In the genomic region with DNA sequence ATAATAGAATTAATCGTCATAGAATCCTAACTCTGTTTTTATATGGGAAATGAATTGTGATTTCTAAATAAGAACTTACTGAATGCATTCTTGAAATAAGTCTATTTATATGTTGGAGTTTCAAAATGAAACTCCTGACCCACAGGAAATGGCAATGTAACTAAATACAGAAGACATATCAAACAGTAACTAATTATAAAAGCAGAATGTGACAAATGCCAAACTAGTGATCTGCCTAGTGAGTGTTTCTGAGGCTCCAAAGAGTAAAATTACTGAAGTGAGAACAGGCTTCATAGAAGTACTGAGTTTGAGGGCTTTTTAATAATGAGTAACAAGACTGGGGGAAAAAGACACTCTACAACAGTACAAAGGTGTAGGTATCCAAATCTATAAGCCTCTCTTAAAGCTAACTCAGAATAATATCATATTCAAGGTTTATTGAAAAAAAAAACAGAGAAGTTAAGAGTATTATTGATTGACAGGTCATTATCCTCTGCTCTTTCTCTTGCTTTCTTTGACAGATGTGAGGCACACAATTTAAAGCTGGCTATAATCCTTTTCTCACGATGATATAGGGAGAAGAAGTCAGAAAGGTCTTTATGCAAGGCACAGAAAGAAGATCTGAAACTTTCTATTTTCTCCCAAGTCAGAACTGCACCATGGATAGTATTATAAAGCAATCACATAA, we compare ENCODE assay signal across 18 cellular contexts.
DNase-seq lines count a peak whose midpoint lies in the region; ATAC-seq lines count a peak whose summit lies in the region.
"Had no signal": no experiment of that assay in that cellular context is flagged by ENCODE, and none has a peak within 500 bp of the region (broad histone marks: within the 10 kb centered on the region; RNA-seq: fewer than 3 reads in every experiment).

No MANE protein-coding gene starts in this region.

- no peaks in the 10 kb centered on the region for H3K36me3 Mint-ChIP-seq in activated T-cell treated with anti-CD3 and anti-CD28 coated beads, Interleukin-2, amount 50 U/mL, for 24 hours (ENCODE audit: low read depth)
- H3K36me3 Mint-ChIP-seq: naive B cell had no signal

- DNase-seq in glomerular visceral epithelial cell (ENCODE audit: extremely low spot score): peak; percentile 13
- DNase-seq in activated T-cell treated with anti-CD3 and anti-CD28 coated beads, Interleukin-2, amount 50 U/mL, for 24 hours: no peak
- no peak for DNase-seq in hippocampal formation (lab: John Stamatoyannopoulos, UW)
- DNase-seq in 8988T: no peak
- DNase-seq: activated CD8-positive, alpha-beta memory T cell treated with anti-CD3 and anti-CD28 coated beads for 24 hours; activated naive CD4-positive, alpha-beta T cell treated with Interleukin-2 at 50 U/mL for 16 hours; DMS 273 treated with DMSO at 0.1 percent for 48 hours; esophagus squamous epithelium; naive B cell; NCI-H1105 treated with DMSO at 0.1 percent for 48 hours; NCI-H446 treated with DMSO at 0.1 percent for 48 hours; Peyer's patch; WERI-Rb-1 had no signal

- no peak overlapping the region for H3K27ac Mint-ChIP-seq in activated T-cell treated with anti-CD3 and anti-CD28 coated beads, Interleukin-2, amount 50 U/mL, for 24 hours
- H3K27ac Mint-ChIP-seq: dendritic cell treated with granulocyte-macrophage colony-stimulating factor and Interleukin-4, amounts not matched to agents 40 ng/mL and 50 ng/mL, for 4 days; naive B cell had no signal

- peaks cover 18% of the 10 kb centered on the region for H3K9me3 Mint-ChIP-seq in activated T-cell treated with anti-CD3 and anti-CD28 coated beads, Interleukin-2, amount 50 U/mL, for 24 hours

- no peaks in the 10 kb centered on the region for H3K4me1 Mint-ChIP-seq in activated T-cell treated with anti-CD3 and anti-CD28 coated beads, Interleukin-2, amount 50 U/mL, for 24 hours (ENCODE audit: low read depth)
- H3K4me1 Mint-ChIP-seq: naive B cell had no signal

- H3K27me3 Mint-ChIP-seq in activated T-cell treated with anti-CD3 and anti-CD28 coated beads, Interleukin-2, amount 50 U/mL, for 24 hours: no peaks in the 10 kb centered on the region
- H3K27me3 Mint-ChIP-seq: dendritic cell treated with granulocyte-macrophage colony-stimulating factor and Interleukin-4, amounts not matched to agents 40 ng/mL and 50 ng/mL, for 4 days; naive B cell had no signal

- H3K4me3 Mint-ChIP-seq in activated T-cell treated with anti-CD3 and anti-CD28 coated beads, Interleukin-2, amount 50 U/mL, for 24 hours: no peak overlapping the region
- H3K4me3 Mint-ChIP-seq: dendritic cell treated with granulocyte-macrophage colony-stimulating factor and Interleukin-4, amounts not matched to agents 40 ng/mL and 50 ng/mL, for 4 days; naive B cell had no signal

- peak; percentile 69 for ATAC-seq in GM18870 (IDR thresholded peaks at IDR 0.05; ENCODE audit: unreplicated experiment)
- peak; percentile 62 for ATAC-seq in HG02623 (IDR thresholded peaks at IDR 0.05; ENCODE audit: unreplicated experiment)
- peak; percentile 66 for ATAC-seq in HG03342 (IDR thresholded peaks at IDR 0.05; ENCODE audit: unreplicated experiment)
- no peak for ATAC-seq in HG03025 (IDR thresholded peaks at IDR 0.05; ENCODE audit: low FRiP score, unreplicated experiment)
